12 cellular contexts compared by ENCODE assay signal in the genomic region with DNA sequence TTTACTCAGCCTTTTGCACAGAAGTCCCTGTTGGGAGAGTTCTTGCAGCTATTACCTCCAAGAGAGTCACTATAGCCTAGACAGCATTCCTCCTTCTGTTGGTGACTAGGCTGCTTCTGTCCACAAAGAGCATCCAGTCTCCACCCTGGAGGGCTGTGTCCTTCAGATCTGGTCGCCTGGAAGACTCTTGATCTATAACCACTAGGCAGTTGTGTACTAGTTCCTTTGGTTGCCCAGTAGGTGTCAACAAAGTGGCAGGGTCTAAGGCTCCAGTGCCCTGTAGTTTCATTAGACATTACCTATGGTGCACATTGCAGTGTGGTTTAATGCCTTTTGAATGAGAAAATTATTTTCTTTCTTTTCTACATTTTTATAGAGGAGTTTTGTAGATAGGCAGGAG. TPM values are rescaled to one million over a fixed set of nuclear protein-coding genes. Genes with fewer than 3 reads are reported as not detected.
DNase-seq lines count a peak whose midpoint lies in the region; ATAC-seq, FAIRE-seq and TF ChIP-seq lines count a peak whose summit lies in the region.
"Had no signal": no experiment of that assay in that cellular context is flagged by ENCODE, and none has a peak within 500 bp of the region (broad histone marks: within the 10 kb centered on the region; RNA-seq: fewer than 3 reads in every experiment).

No MANE protein-coding gene starts in this region.

- no peak overlapping the region for H3K56ac ChIP-seq in H1 (replicated peaks; ENCODE audit: insufficient read length, low read depth, low read length)

- H2AFZ ChIP-seq in H1 (ENCODE audit: low read length) = no peak overlapping the region

- no peak overlapping the region for H2AK5ac ChIP-seq in H1 (ENCODE audit: low read depth, low read length)

- H3K36me3 Mint-ChIP-seq in progenitor cell of endocrine pancreas (ENCODE audit: insufficient read depth) = no peaks in the 10 kb centered on the region

- H3K9me3 ChIP-seq in H1 (ENCODE audit: insufficient read depth in 2 of 2, low read depth in 1 of 2, low read length in 1 of 2) = no peaks in the 10 kb centered on the region
- H3K9me3 ChIP-seq: SJCRH30 had no signal

- H3K4me2 ChIP-seq in H1 (ENCODE audit: insufficient read depth in 1 of 2, low read depth in 2 of 2, low read length in 2 of 2) = no peak overlapping the region

- 62% methylated on average over 1 of the region's 1 CpG; no CpG with 5 or more reads in 1 of the 2 experiments for WGBS in H1 (ENCODE audit: extremely low coverage in 1 of 2, insufficient coverage in 1 of 2, insufficient read length in 1 of 2, insufficient replicate concordance in 2 of 2, low coverage in 1 of 2, low lambda C conversion rate in 2 of 2, missing lambda C conversion rate in 1 of 2), 2 experiments

- H4K8ac ChIP-seq in H1 (ENCODE audit: extremely low read depth, insufficient read depth, low read length) = no peak overlapping the region

- peak in 1 of 2 experiments; percentile 23; a peak in 1 of 4 replicates for TF ChIP-seq RAD21 in H1 (IDR thresholded peaks at IDR 0.05 in 1 of 2, conservative IDR thresholded peaks at IDR 0.05 in 1 of 2; ENCODE audit: low read depth in 2 of 2, low read length in 2 of 2)

- CTCF ChIA-PET in H1 (lab: Charles Lee; ENCODE audit: partially characterized antibody) = interaction anchor here (0.9 kb wide), 1 partner anchor 166 kb away, joined by 3 read pairs; no protein-coding TSS in a partner anchor

- no peak for ATAC-seq in GM21737 (IDR thresholded peaks at IDR 0.05; ENCODE audit: unreplicated experiment)
- ATAC-seq: activated CD8-positive, alpha-beta T cell treated with anti-CD3 and anti-CD28 coated beads, Interleukin-2, amount 10 ng/mL, durations not matched to agents 7 days and 5 days had no signal

- no peak overlapping the region for H3K27ac ChIP-seq in H1 (ENCODE audit: low read depth, low read length)
- H3K27ac ChIP-seq: SJCRH30 had no signal

- H4K5ac ChIP-seq in H1 (ENCODE audit: insufficient read length, low read depth, low read length) = no peak overlapping the region

- POLR2A ChIA-PET in H1 (lab: Charles Lee; ENCODE audit: partially characterized antibody) = no interaction called here

- H3K4me1 Mint-ChIP-seq in progenitor cell of endocrine pancreas (ENCODE audit: low read depth) = peaks cover 13% of the 10 kb centered on the region
- H3K4me1 Mint-ChIP-seq: neural crest cell had no signal

- DNase-seq in NCI-H748 (lab: John Stamatoyannopoulos, UW; ENCODE audit: unreplicated experiment) = peak; percentile 19
- DNase-seq in NCI-H748 treated with DMSO at 0.1 percent for 48 hours (lab: John Stamatoyannopoulos, UW) = no peak
- peak; percentile 2 for DNase-seq in NB4 (ENCODE audit: low read depth)
- no peak for DNase-seq in H1 (ENCODE audit: low read depth in 1 of 2, low spot score in 2 of 2)
- no peak for DNase-seq in progenitor cell of endocrine pancreas (ENCODE audit: low spot score, unreplicated experiment)
- no peak for DNase-seq in activated gamma-delta T cell treated with Interleukin-2 at 50 U/mL for 16 hours
- no peak for DNase-seq in effector CD8-positive, alpha-beta T cell (lab: John Stamatoyannopoulos, UW)
- DNase-seq: activated CD8-positive, alpha-beta T cell treated with anti-CD3 and anti-CD28 coated beads, Interleukin-2, amount 10 ng/mL, durations not matched to agents 7 days and 5 days; stimulated activated CD4-positive, alpha-beta T cell treated with anti-CD3 and anti-CD28 coated beads, Interleukin-2, amount 100 ng/mL, for 48 hours had no signal

- H2BK12ac ChIP-seq in H1 (ENCODE audit: low read depth, low read length) = no peak overlapping the region

- H3K9ac ChIP-seq in H1 (replicated peaks in 1 of 4; ENCODE audit: extremely low read depth in 1 of 4, low read depth in 3 of 4, low read length in 3 of 4) = no peak overlapping the region

- TF ChIP-seq CTCF in NB4 (IDR thresholded peaks at IDR 0.05; ENCODE audit: low read depth, low read length) (no peak), H1 (IDR thresholded peaks at IDR 0.05; ENCODE audit: control extremely low read depth in 1 of 3, insufficient read depth in 1 of 3, low read depth in 1 of 3, low read length in 3 of 3) (peak in 2 of 3 experiments; percentile 11 to 20; a peak in 1 of 4 replicates), progenitor cell of endocrine pancreas (IDR thresholded peaks at IDR 0.05; ENCODE audit: unreplicated experiment) (peak; percentile 22)

- H3K23ac ChIP-seq in H1 (ENCODE audit: insufficient read length) = no peak overlapping the region

- H3K4me3 ChIP-seq in NB4 (ENCODE audit: low read depth, low read length) = no peak overlapping the region
- no peak overlapping the region for H3K4me3 ChIP-seq in H1 (ENCODE audit: extremely low read depth in 1 of 4, insufficient read depth in 2 of 4, low read depth in 3 of 4, low read length in 4 of 4)
- H3K4me3 ChIP-seq: SJCRH30 had no signal

- H3K18ac ChIP-seq in H1 (ENCODE audit: extremely low read depth, low read length) = no peak overlapping the region

- H3K14ac ChIP-seq in H1 (ENCODE audit: insufficient read length) = no peak overlapping the region

- no peaks in the 10 kb centered on the region for H3K27me3 ChIP-seq in H1 (replicated peaks in 1 of 4; ENCODE audit: control insufficient read depth in 3 of 4, extremely low read depth in 1 of 4, insufficient read depth in 3 of 4, low read length in 3 of 4)
- H3K27me3 ChIP-seq: SJCRH30 had no signal

- no peak for TF ChIP-seq EP300 in H1 (IDR thresholded peaks at IDR 0.05; ENCODE audit: borderline replicate concordance in 1 of 2, low read depth in 2 of 2, low read length in 2 of 2)

- no peaks in the 10 kb centered on the region for H4K20me1 ChIP-seq in H1 (replicated peaks in 1 of 2; ENCODE audit: control insufficient read depth in 1 of 2, insufficient read depth in 2 of 2, low read length in 2 of 2)

- FAIRE-seq in H1 (lab: Jason Lieb, UNC) = no peak

- no peaks in the 10 kb centered on the region for H3K79me1 ChIP-seq in H1 (ENCODE audit: low read depth, low read length)

- H3K27ac Mint-ChIP-seq in progenitor cell of endocrine pancreas = no peak overlapping the region
- H3K27ac Mint-ChIP-seq: activated CD8-positive, alpha-beta T cell treated with anti-CD3 and anti-CD28 coated beads, Interleukin-2, amount 10 ng/mL, durations not matched to agents 7 days and 5 days had no signal

- no peaks in the 10 kb centered on the region for H3K9me3 Mint-ChIP-seq in progenitor cell of endocrine pancreas (ENCODE audit: low read depth)
- H3K9me3 Mint-ChIP-seq: neural crest cell had no signal

- H2BK120ac ChIP-seq in H1 (replicated peaks; ENCODE audit: low read depth, low read length) = no peak overlapping the region

- H4K91ac ChIP-seq in H1 (replicated peaks; ENCODE audit: insufficient read length, low read length) = no peak overlapping the region

- H3K4ac ChIP-seq in H1 (replicated peaks; ENCODE audit: insufficient read length, low read depth, low read length) = no peak overlapping the region

- no peak overlapping the region for H2BK5ac ChIP-seq in H1 (ENCODE audit: low read depth, low read length)

- H3K79me2 ChIP-seq in H1 (ENCODE audit: control insufficient read depth in 1 of 2, insufficient read depth in 2 of 2, low read length in 2 of 2) = no peaks in the 10 kb centered on the region

- no peaks in the 10 kb centered on the region for H3K27me3 Mint-ChIP-seq in progenitor cell of endocrine pancreas

- H2BK20ac ChIP-seq in H1 (ENCODE audit: low read length) = no peak overlapping the region

- no peak overlapping the region for H2BK15ac ChIP-seq in H1 (ENCODE audit: low read length)

- H3K23me2 ChIP-seq in H1 (ENCODE audit: low read depth, low read length) = no peaks in the 10 kb centered on the region; the same call in 1 of the 2 replicates

- H3K4me3 Mint-ChIP-seq in progenitor cell of endocrine pancreas (ENCODE audit: low read depth) = no peak overlapping the region
- H3K4me3 Mint-ChIP-seq: activated CD8-positive, alpha-beta T cell treated with anti-CD3 and anti-CD28 coated beads, Interleukin-2, amount 10 ng/mL, durations not matched to agents 7 days and 5 days; neural crest cell had no signal

- H3K4me1 ChIP-seq in H1 (replicated peaks in 1 of 4; ENCODE audit: control insufficient read depth in 3 of 4, insufficient read depth in 4 of 4, low read length in 3 of 4) = no peaks in the 10 kb centered on the region

- no peaks in the 10 kb centered on the region for H3K36me3 ChIP-seq in H1 (ENCODE audit: control insufficient read depth in 2 of 4, insufficient read depth in 4 of 4, low read length in 3 of 4)
- H3K36me3 ChIP-seq: SJCRH30 had no signal

- TF ChIP-seq POLR2A in NB4 (IDR thresholded peaks at IDR 0.05; ENCODE audit: extremely low read depth, insufficient read length) = no peak
- TF ChIP-seq POLR2A in H1 (IDR thresholded peaks at IDR 0.05; ENCODE audit: control extremely low read depth in 1 of 2, low read depth in 2 of 2, low read length in 2 of 2) = no peak

RNA-seq across cellular contexts. Expression of gene AKR1C2, which starts 11.3 kb away (rescaled TPM):
- total RNA-seq in H1 (2021; fragmentation: NEBNext Ultra II Directional; extraction: Animal tissue kit (Norgen Biotek cat#: 25700)) = 1.0 and 1.2 TPM in 2 replicates
- 0.50 and 0.77 TPM in 2 replicates for polyA plus RNA-seq in H1 (2011; rRNA removed)
- 0.61 TPM for polyA plus RNA-seq in H1 (2011; cell fraction: cytosol; rRNA removed)
- polyA plus RNA-seq in H1 (2011; cell fraction: nucleus; rRNA removed) = 1.0 TPM
- 0.47 to 1.3 TPM (median 0.90 TPM) in 4 replicates for polyA plus RNA-seq in H1 (2012, experiment 1 of 2)
- 0.50 TPM for polyA plus RNA-seq in H1 (2012, experiment 2 of 2)
- 0.99 TPM for polyA plus RNA-seq in H1 (2013, experiment 1 of 2)
- 0.83 TPM for polyA plus RNA-seq in H1 (2013, experiment 2 of 2)
- 0.44 TPM in 1 of 2 replicates, not detected in the other for polyA minus RNA-seq in H1 (2011; rRNA and poly(A)+ RNA removed)
- polyA minus RNA-seq in H1 (2011; cell fraction: cytosol; rRNA and poly(A)+ RNA removed) = not detected
- polyA minus RNA-seq in H1 (2011; cell fraction: nucleus; rRNA and poly(A)+ RNA removed) = 0.60 TPM
- total RNA-seq in progenitor cell of endocrine pancreas = 7.2 and 12.6 TPM in 2 replicates
- total RNA-seq: activated CD8-positive, alpha-beta T cell treated with anti-CD3 and anti-CD28 coated beads, Interleukin-2, amount 10 ng/mL, durations not matched to agents 7 days and 5 days had no signal

RNA-seq across cellular contexts. Expression of gene AKR1C1, which starts 51.7 kb away (rescaled TPM):
- 1.4 and 2.3 TPM in 2 replicates for total RNA-seq in H1 (2021; fragmentation: NEBNext Ultra II Directional; extraction: Animal tissue kit (Norgen Biotek cat#: 25700))
- 2.1 and 3.1 TPM in 2 replicates for polyA plus RNA-seq in H1 (2011; rRNA removed)
- 3.3 TPM for polyA plus RNA-seq in H1 (2011; cell fraction: cytosol; rRNA removed)
- polyA plus RNA-seq in H1 (2011; cell fraction: nucleus; rRNA removed) = 4.4 TPM
- polyA plus RNA-seq in H1 (2012, experiment 1 of 2) = 2.2 to 2.7 TPM (median 2.4 TPM) in 4 replicates
- polyA plus RNA-seq in H1 (2012, experiment 2 of 2) = 0.79 TPM
- 1.9 TPM for polyA plus RNA-seq in H1 (2013, experiment 1 of 2)
- polyA plus RNA-seq in H1 (2013, experiment 2 of 2) = 2.5 TPM
- 1.8 and 2.6 TPM in 2 replicates for polyA minus RNA-seq in H1 (2011; rRNA and poly(A)+ RNA removed)
- polyA minus RNA-seq in H1 (2011; cell fraction: cytosol; rRNA and poly(A)+ RNA removed) = 0.37 TPM
- 5.3 TPM for polyA minus RNA-seq in H1 (2011; cell fraction: nucleus; rRNA and poly(A)+ RNA removed)
- 4.8 and 6.6 TPM in 2 replicates for total RNA-seq in progenitor cell of endocrine pancreas

Comparison
In these comparisons a context has a peak if more than half of its experiments do, and no peak if none do; other contexts are left out.
1. DNase-seq: peak in NCI-H748 (single experiment) and NB4 (single experiment); none in NCI-H748 treated with DMSO at 0.1 percent for 48 hours (single experiment), H1 (0 of 2), progenitor cell of endocrine pancreas (single experiment), activated gamma-delta T cell treated with Interleukin-2 at 50 U/mL for 16 hours (single experiment) and effector CD8-positive, alpha-beta T cell (single experiment).